In genomic region chr18:54767094-54767493, GRCh38 we compare ENCODE assay signal across 1 cellular context.
TF ChIP-seq lines count a peak whose summit lies in the region.

No MANE protein-coding gene starts in this region.

TF ChIP-seq in HepG2, 621 proteins besides CTCF, POLR2A, EP300 and RAD21 (continued from another document and continues in another):
- peak; percentile 78; the same call in 1 of the 2 replicates for TF ChIP-seq ZNF609 (CRISPR knock-in tag; IDR thresholded peaks at IDR 0.05; ENCODE audit: borderline replicate concordance)
- TF ChIP-seq ZNF264 (CRISPR knock-in tag; IDR thresholded peaks at IDR 0.05) = no peak
- peak; percentile 68 for TF ChIP-seq TFE3 (CRISPR knock-in tag; IDR thresholded peaks at IDR 0.05)
- TF ChIP-seq HNRNPL (IDR thresholded peaks at IDR 0.05; ENCODE audit: low read depth, low read length) = 0 out of 2 replicates have a peak, but pooled peaks have one; percentile 35
- TF ChIP-seq TEAD3 (CRISPR knock-in tag; optimal IDR thresholded peaks at IDR 0.05; ENCODE audit: borderline replicate concordance) = peak; percentile 57
- TF ChIP-seq FOXA1 (IDR thresholded peaks at IDR 0.05) = peak; percentile 81; the same call in 1 of the 2 replicates
- TF ChIP-seq FOXA1 (CRISPR knock-in tag; IDR thresholded peaks at IDR 0.05) = peak; percentile 67
- TF ChIP-seq ARID2 (CRISPR knock-in tag; IDR thresholded peaks at IDR 0.05; ENCODE audit: borderline replicate concordance) = no peak
- 0 out of 2 replicates have a peak, but pooled peaks have one; percentile 35 for TF ChIP-seq ZBTB7B (CRISPR knock-in tag; IDR thresholded peaks at IDR 0.05)
- no peak for TF ChIP-seq ZNF567 (CRISPR knock-in tag; IDR thresholded peaks at IDR 0.05; ENCODE audit: borderline replicate concordance)
- no peak for TF ChIP-seq HIVEP1 (CRISPR knock-in tag; IDR thresholded peaks at IDR 0.05)
- TF ChIP-seq RERE (CRISPR knock-in tag; IDR thresholded peaks at IDR 0.05; ENCODE audit: low read depth) = peak; percentile 81
- no peak for TF ChIP-seq ZNF235 (CRISPR knock-in tag; IDR thresholded peaks at IDR 0.05; ENCODE audit: borderline replicate concordance)
- TF ChIP-seq MBD4 (IDR thresholded peaks at IDR 0.05; ENCODE audit: borderline replicate concordance, low read length) = peak; percentile 59; the same call in 1 of the 2 replicates
- no peak for TF ChIP-seq RFXANK (CRISPR knock-in tag; IDR thresholded peaks at IDR 0.05)
- no peak for TF ChIP-seq ZNF350 (CRISPR knock-in tag; IDR thresholded peaks at IDR 0.05; ENCODE audit: borderline replicate concordance, low read depth)
- TF ChIP-seq GABPA (IDR thresholded peaks at IDR 0.05; ENCODE audit: low read depth, low read length) = no peak
- TF ChIP-seq GABPA (CRISPR knock-in tag; IDR thresholded peaks at IDR 0.05; ENCODE audit: low read depth) = peak; percentile 12; the same call in 1 of the 2 replicates
- TF ChIP-seq HDAC1 (CRISPR knock-in tag; IDR thresholded peaks at IDR 0.05) = peak; percentile 60; the same call in 1 of the 2 replicates
- TF ChIP-seq ATF4 (CRISPR knock-in tag; IDR thresholded peaks at IDR 0.05) = 0 out of 4 replicates have a peak, but pooled peaks of 1 of the 2 experiments have one; percentile 11
- TF ChIP-seq ZNF800 (CRISPR knock-in tag; IDR thresholded peaks at IDR 0.05) = no peak
- TF ChIP-seq DMTF1 (CRISPR knock-in tag; IDR thresholded peaks at IDR 0.05) = no peak
- peak; percentile 87 for TF ChIP-seq HHEX (CRISPR knock-in tag; IDR thresholded peaks at IDR 0.05)
- peak; percentile 55; the same call in 1 of the 2 replicates for TF ChIP-seq NR2F6 (IDR thresholded peaks at IDR 0.05)
- peak; percentile 55 for TF ChIP-seq NR2F6 (CRISPR knock-in tag; IDR thresholded peaks at IDR 0.05)
- TF ChIP-seq ARID5B (CRISPR knock-in tag; IDR thresholded peaks at IDR 0.05) = peak; percentile 93
- no peak for TF ChIP-seq SPEN (CRISPR knock-in tag; IDR thresholded peaks at IDR 0.05; ENCODE audit: low read depth)
- TF ChIP-seq ONECUT2 (CRISPR knock-in tag; IDR thresholded peaks at IDR 0.05) = peak; percentile 95
- peak; percentile 66; the same call in 1 of the 2 replicates for TF ChIP-seq NFIC (IDR thresholded peaks at IDR 0.05; ENCODE audit: low read length)
- peak; percentile 43; the same call in 1 of the 2 replicates for TF ChIP-seq FOXK1 (CRISPR knock-in tag; IDR thresholded peaks at IDR 0.05; ENCODE audit: borderline replicate concordance, low read depth)
- TF ChIP-seq BCL6 (CRISPR knock-in tag; IDR thresholded peaks at IDR 0.05) = peak; percentile 73
- no peak for TF ChIP-seq SOX13 (IDR thresholded peaks at IDR 0.05)
- peak in 1 of 2 experiments; percentile 53; a peak in 1 of 4 replicates for TF ChIP-seq SOX13 (CRISPR knock-in tag; conservative IDR thresholded peaks at IDR 0.05 in 1 of 2, IDR thresholded peaks at IDR 0.05 in 1 of 2)
- TF ChIP-seq FOXA3 (CRISPR knock-in tag; IDR thresholded peaks at IDR 0.05) = peak; percentile 92
- TF ChIP-seq NR2F1 (CRISPR knock-in tag; IDR thresholded peaks at IDR 0.05) = 0 out of 4 replicates have a peak, but pooled peaks of 1 of the 2 experiments have one; percentile 28
- peak; percentile 78 for TF ChIP-seq RARA (CRISPR knock-in tag; IDR thresholded peaks at IDR 0.05)
- no peak for TF ChIP-seq AHR (CRISPR knock-in tag; IDR thresholded peaks at IDR 0.05)
- no peak for TF ChIP-seq TBX2 (CRISPR knock-in tag; IDR thresholded peaks at IDR 0.05; ENCODE audit: borderline replicate concordance)
- peak; percentile 60; the same call in 1 of the 2 replicates for TF ChIP-seq SALL1 (CRISPR knock-in tag; IDR thresholded peaks at IDR 0.05)
